9 cellular contexts compared by ENCODE assay signal in genomic region chr6:78436335-78436734, GRCh38.
A peak's percentile ranks its signal among the peaks of the same experiment; 100 is the strongest.
DNase-seq lines count a peak whose midpoint lies in the region; TF ChIP-seq lines count a peak whose summit lies in the region.
"Had no signal": no experiment of that assay in that cellular context is flagged by ENCODE, and none has a peak within 500 bp of the region (broad histone marks: within the 10 kb centered on the region; RNA-seq: fewer than 3 reads in every experiment).

No MANE protein-coding gene starts in this region.

- H3K9me3 Mint-ChIP-seq in neural progenitor cell = no peaks in the 10 kb centered on the region
- H3K9me3 Mint-ChIP-seq in activated naive CD8-positive, alpha-beta T cell treated with anti-CD3 and anti-CD28 coated beads for 36 hours = no peaks in the 10 kb centered on the region

- H3K27me3 ChIP-seq in brain microvascular endothelial cell (replicated peaks) (no peaks in the 10 kb centered on the region), neural progenitor cell (no peaks in the 10 kb centered on the region), trophoblast cell (ENCODE audit: insufficient read depth, low read length) (no peaks in the 10 kb centered on the region)
- H3K27me3 ChIP-seq: SJCRH30 had no signal

- CTCF ChIA-PET in HEK293T (lab: Yijun Ruan, JAX) = no interaction called here

- no peak overlapping the region for H3K14ac ChIP-seq in trophoblast cell (ENCODE audit: low read length)

- H3K9me3 ChIP-seq in neural progenitor cell (ENCODE audit: low read depth) = no peaks in the 10 kb centered on the region
- no peaks in the 10 kb centered on the region for H3K9me3 ChIP-seq in trophoblast cell (ENCODE audit: insufficient read depth, low read depth, low read length)
- H3K9me3 ChIP-seq: SJCRH30 had no signal

- H4K20me1 ChIP-seq in neural progenitor cell (ENCODE audit: low read depth) = no peaks in the 10 kb centered on the region

- in situ Hi-C loops in brain microvascular endothelial cell (cut with HindIII; ENCODE audit: low pct_ligation_motif_present, low sequenced_read_pairs) = no loop called here

- H3K27ac ChIP-seq in brain microvascular endothelial cell (no peak overlapping the region), neural progenitor cell (no peak overlapping the region), trophoblast cell (ENCODE audit: low read depth, low read length) (no peak overlapping the region)
- H3K27ac ChIP-seq: SJCRH30 had no signal

- no peak overlapping the region for H4K8ac ChIP-seq in trophoblast cell (ENCODE audit: low read depth, low read length)

- H3K36me3 ChIP-seq in brain microvascular endothelial cell (replicated peaks) (no peaks in the 10 kb centered on the region), neural progenitor cell (no peaks in the 10 kb centered on the region), trophoblast cell (ENCODE audit: control insufficient read depth in 1 of 2, insufficient read depth in 2 of 2, low read length in 2 of 2) (no peaks in the 10 kb centered on the region)
- H3K36me3 ChIP-seq: SJCRH30 had no signal

- H3K9ac ChIP-seq in neural progenitor cell = no peak overlapping the region
- H3K9ac ChIP-seq in trophoblast cell (ENCODE audit: low read length) = no peak overlapping the region

- no peak overlapping the region for H4K12ac ChIP-seq in trophoblast cell (ENCODE audit: low read depth, low read length)

- no peaks in the 10 kb centered on the region for H3K79me2 ChIP-seq in neural progenitor cell (ENCODE audit: low read depth)
- no peaks in the 10 kb centered on the region for H3K79me2 ChIP-seq in trophoblast cell (ENCODE audit: control insufficient read depth, insufficient read depth, low read length, poor library complexity)

- H3K79me1 ChIP-seq in trophoblast cell (ENCODE audit: low read length) = no peaks in the 10 kb centered on the region

- POLR2A ChIA-PET in HEK293T (lab: Yijun Ruan, JAX) = no interaction called here

- no peak overlapping the region for H3K4ac ChIP-seq in trophoblast cell (ENCODE audit: low read depth, low read length)

- H3K36me3 Mint-ChIP-seq in neural progenitor cell = no peaks in the 10 kb centered on the region
- no peaks in the 10 kb centered on the region for H3K36me3 Mint-ChIP-seq in activated naive CD8-positive, alpha-beta T cell treated with anti-CD3 and anti-CD28 coated beads for 36 hours
- H3K36me3 Mint-ChIP-seq: activated naive CD8-positive, alpha-beta T cell had no signal

- H3K4me3 ChIP-seq in GM12865 (ENCODE audit: low read depth, low read length) = no peak overlapping the region
- no peak overlapping the region for H3K4me3 ChIP-seq in brain microvascular endothelial cell (ENCODE audit: low read depth, low read length)
- H3K4me3 ChIP-seq in neural progenitor cell = no peak overlapping the region
- H3K4me3 ChIP-seq in trophoblast cell (ENCODE audit: low read depth, low read length) = no peak overlapping the region
- H3K4me3 ChIP-seq: SJCRH30 had no signal

- H4K91ac ChIP-seq in trophoblast cell (ENCODE audit: low read depth, low read length) = no peak overlapping the region

- no peak overlapping the region for H3K4me2 ChIP-seq in neural progenitor cell
- no peak overlapping the region for H3K4me2 ChIP-seq in trophoblast cell (ENCODE audit: low read length)

- H3K27me3 Mint-ChIP-seq in neural progenitor cell (ENCODE audit: insufficient read depth, low read depth) = no peaks in the 10 kb centered on the region
- H3K27me3 Mint-ChIP-seq in activated naive CD8-positive, alpha-beta T cell treated with anti-CD3 and anti-CD28 coated beads for 36 hours = no peaks in the 10 kb centered on the region
- H3K27me3 Mint-ChIP-seq: activated naive CD8-positive, alpha-beta T cell had no signal

- H2BK120ac ChIP-seq in trophoblast cell (ENCODE audit: insufficient read depth, low read length, poor library complexity) = no peak overlapping the region

- H3K27ac Mint-ChIP-seq in neural progenitor cell = no peak overlapping the region
- no peak overlapping the region for H3K27ac Mint-ChIP-seq in activated naive CD8-positive, alpha-beta T cell treated with anti-CD3 and anti-CD28 coated beads for 36 hours
- H3K27ac Mint-ChIP-seq: activated naive CD8-positive, alpha-beta T cell had no signal

- TF ChIP-seq CTCF in GM12865 (IDR thresholded peaks at IDR 0.05; ENCODE audit: insufficient read depth, low read depth, low read length, missing control alignments) (no peak), brain microvascular endothelial cell (IDR thresholded peaks at IDR 0.05; ENCODE audit: low read depth, low read length, missing control alignments) (peak; percentile 67), neural progenitor cell (IDR thresholded peaks at IDR 0.05) (peak; percentile 45)

- H3K4me1 ChIP-seq in neural progenitor cell (no peaks in the 10 kb centered on the region), trophoblast cell (ENCODE audit: control insufficient read depth in 1 of 2, insufficient read depth in 2 of 2, low read length in 2 of 2) (no peaks in the 10 kb centered on the region)
- H3K4me1 ChIP-seq: SJCRH30 had no signal

- H3K4me1 Mint-ChIP-seq in neural progenitor cell = no peaks in the 10 kb centered on the region
- H3K4me1 Mint-ChIP-seq in activated naive CD8-positive, alpha-beta T cell treated with anti-CD3 and anti-CD28 coated beads for 36 hours = no peaks in the 10 kb centered on the region

- no peak overlapping the region for H2BK12ac ChIP-seq in trophoblast cell (ENCODE audit: low read length)

- no peak overlapping the region for H3K18ac ChIP-seq in trophoblast cell (ENCODE audit: low read length)

- H2AFZ ChIP-seq in neural progenitor cell (replicated peaks) (no peak overlapping the region), trophoblast cell (ENCODE audit: insufficient read depth, low read length, poor library complexity) (no peak overlapping the region)

- no peak overlapping the region for H3K4me3 Mint-ChIP-seq in neural progenitor cell
- no peak overlapping the region for H3K4me3 Mint-ChIP-seq in activated naive CD8-positive, alpha-beta T cell treated with anti-CD3 and anti-CD28 coated beads for 36 hours
- H3K4me3 Mint-ChIP-seq: activated naive CD8-positive, alpha-beta T cell had no signal

- no peak overlapping the region for H2BK5ac ChIP-seq in trophoblast cell (ENCODE audit: low read depth, low read length, poor library complexity)

- H2AK5ac ChIP-seq in trophoblast cell (ENCODE audit: low read length) = no peak overlapping the region

- peak; percentile 19 for DNase-seq in GM12865 (ENCODE audit: low read depth)
- peak; percentile 46 for DNase-seq in LHCN-M2 (ENCODE audit: low read depth)
- peak; percentile 29 for DNase-seq in brain microvascular endothelial cell
- peak; percentile 7 for DNase-seq in neural progenitor cell (ENCODE audit: low spot score)
- no peak for DNase-seq in activated naive CD8-positive, alpha-beta T cell treated with anti-CD3 and anti-CD28 coated beads for 36 hours
- no peak for DNase-seq in HEK293T (ENCODE audit: extremely low spot score)
- DNase-seq in trophoblast cell = no peak

- no peaks in the 10 kb centered on the region for H3F3A ChIP-seq in neural progenitor cell (ENCODE audit: low read depth)

- H3K23ac ChIP-seq in trophoblast cell (ENCODE audit: low read length) = no peak overlapping the region

TF ChIP-seq in HEK293T, 16 proteins besides CTCF, POLR2A, EP300 and RAD21:
- TF ChIP-seq NFRKB (IDR thresholded peaks at IDR 0.05) (no peak), PKNOX1 (IDR thresholded peaks at IDR 0.05) (no peak), HDGF (IDR thresholded peaks at IDR 0.05; ENCODE audit: borderline replicate concordance) (no peak), SUZ12 (IDR thresholded peaks at IDR 0.05) (no peak), TARDBP (IDR thresholded peaks at IDR 0.05) (no peak), FOXK2 (IDR thresholded peaks at IDR 0.05) (no peak), FOXM1 (IDR thresholded peaks at IDR 0.05; ENCODE audit: borderline replicate concordance) (no peak), FOXA1 (IDR thresholded peaks at IDR 0.05) (no peak), LEF1 (IDR thresholded peaks at IDR 0.05; ENCODE audit: borderline replicate concordance) (no peak)

Comparison
In these comparisons a context has a peak if more than half of its experiments do, and no peak if none do; other contexts are left out.
1. DNase-seq: peak in GM12865 (single experiment), LHCN-M2 (single experiment), brain microvascular endothelial cell (single experiment) and neural progenitor cell (single experiment); none in activated naive CD8-positive, alpha-beta T cell treated with anti-CD3 and anti-CD28 coated beads for 36 hours (single experiment), HEK293T (single experiment) and trophoblast cell (0 of 2).